ENCODE assay signal across 1 cellular context in genomic region chr19:45882652-45883585, GRCh38.
A peak's percentile ranks its signal among the peaks of the same experiment; 100 is the strongest.
TF ChIP-seq lines count a peak whose summit lies in the region.

No MANE protein-coding gene starts in this region.

TF ChIP-seq in WTC11, 78 proteins besides CTCF, POLR2A, EP300 and RAD21 (continued from another document):
- TF ChIP-seq, protein P1, sequence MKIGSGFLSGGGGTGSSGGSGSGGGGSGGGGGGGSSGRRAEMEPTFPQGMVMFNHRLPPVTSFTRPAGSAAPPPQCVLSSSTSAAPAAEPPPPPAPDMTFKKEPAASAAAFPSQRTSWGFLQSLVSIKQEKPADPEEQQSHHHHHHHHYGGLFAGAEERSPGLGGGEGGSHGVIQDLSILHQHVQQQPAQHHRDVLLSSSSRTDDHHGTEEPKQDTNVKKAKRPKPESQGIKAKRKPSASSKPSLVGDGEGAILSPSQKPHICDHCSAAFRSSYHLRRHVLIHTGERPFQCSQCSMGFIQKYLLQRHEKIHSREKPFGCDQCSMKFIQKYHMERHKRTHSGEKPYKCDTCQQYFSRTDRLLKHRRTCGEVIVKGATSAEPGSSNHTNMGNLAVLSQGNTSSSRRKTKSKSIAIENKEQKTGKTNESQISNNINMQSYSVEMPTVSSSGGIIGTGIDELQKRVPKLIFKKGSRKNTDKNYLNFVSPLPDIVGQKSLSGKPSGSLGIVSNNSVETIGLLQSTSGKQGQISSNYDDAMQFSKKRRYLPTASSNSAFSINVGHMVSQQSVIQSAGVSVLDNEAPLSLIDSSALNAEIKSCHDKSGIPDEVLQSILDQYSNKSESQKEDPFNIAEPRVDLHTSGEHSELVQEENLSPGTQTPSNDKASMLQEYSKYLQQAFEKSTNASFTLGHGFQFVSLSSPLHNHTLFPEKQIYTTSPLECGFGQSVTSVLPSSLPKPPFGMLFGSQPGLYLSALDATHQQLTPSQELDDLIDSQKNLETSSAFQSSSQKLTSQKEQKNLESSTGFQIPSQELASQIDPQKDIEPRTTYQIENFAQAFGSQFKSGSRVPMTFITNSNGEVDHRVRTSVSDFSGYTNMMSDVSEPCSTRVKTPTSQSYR (CRISPR knock-in tag; IDR thresholded peaks at IDR 0.05): peak; percentile 73; the same call in 1 of the 2 replicates
- no peak for TF ChIP-seq ELF4 (CRISPR knock-in tag; IDR thresholded peaks at IDR 0.05; ENCODE audit: low read depth)
